In genomic region chr3:72487078-72487765, GRCh38 we compare ENCODE assay signal across 8 cellular contexts. TPM values are rescaled to one million over a fixed set of nuclear protein-coding genes. Genes with fewer than 3 reads are reported as not detected.
DNase-seq lines count a peak whose midpoint lies in the region; ATAC-seq and TF ChIP-seq lines count a peak whose summit lies in the region.

No MANE protein-coding gene starts in this region.

- H3K4me3 ChIP-seq in breast epithelium = no peak overlapping the region
- no peak overlapping the region for H3K4me3 ChIP-seq in muscle layer of duodenum (ENCODE audit: low read depth in 1 of 2, low read length in 2 of 2)
- H3K4me3 ChIP-seq in tibial nerve = no peak overlapping the region
- no peak overlapping the region for H3K4me3 ChIP-seq in CD8-positive, alpha-beta memory T cell (ENCODE audit: low read length)

- no peak for TF ChIP-seq CTCF in breast epithelium (IDR thresholded peaks at IDR 0.05)
- TF ChIP-seq CTCF in tibial nerve (IDR thresholded peaks at IDR 0.05) = no peak

- peaks cover 3 to 10% of the 10 kb centered on the region in 2 donors for H3K4me1 ChIP-seq in breast epithelium
- peaks cover 0 to 10% of the 10 kb centered on the region in 2 donors for H3K4me1 ChIP-seq in muscle layer of duodenum (ENCODE audit: control insufficient read depth in 1 of 2, insufficient read depth in 2 of 2, low read length in 2 of 2)
- peaks cover 0 to 64% (median 19%) of the 10 kb centered on the region in 4 donors for H3K4me1 ChIP-seq in tibial nerve
- H3K4me1 ChIP-seq in CD8-positive, alpha-beta memory T cell (ENCODE audit: insufficient read depth, low read length) = peaks cover 10% of the 10 kb centered on the region

- CTCF ChIA-PET in CD8-positive, alpha-beta memory T cell (lab: Charles Lee) = no interaction called here

- H3K27me3 Mint-ChIP-seq in CD8-positive, alpha-beta memory T cell = peaks cover 0 to 4% of the 10 kb centered on the region in 2 donors

- DNase-seq in Daoy (ENCODE audit: low read depth) (peak; percentile 83), LoVo (ENCODE audit: low spot score) (peak; percentile 78), breast epithelium (ENCODE audit: low spot score in 2 of 2) (peak; percentile 73 to 79), tibial nerve (ENCODE audit: low spot score in 2 of 2) (peak in 1 of 2 donors; percentile 54)
- DNase-seq in CD8-positive, alpha-beta memory T cell = no peak

- intact Hi-C loops in breast epithelium (cut with DNase I; ENCODE audit: low total_unique reads) = no loop called here

- WGBS in tibial nerve, 2 donors = 32 to 40% methylated on average over 11 of the region's 11 CpGs

- H3K4me1 Mint-ChIP-seq in CD8-positive, alpha-beta memory T cell = peaks cover 14 to 22% (median 18%) of the 10 kb centered on the region in 3 donors

- no peaks in the 10 kb centered on the region for H3K36me3 ChIP-seq in breast epithelium
- no peaks in the 10 kb centered on the region for H3K36me3 ChIP-seq in muscle layer of duodenum (ENCODE audit: control insufficient read depth in 1 of 2, insufficient read depth in 2 of 2, low read length in 2 of 2)
- H3K36me3 ChIP-seq in tibial nerve = no peaks in the 10 kb centered on the region
- H3K36me3 ChIP-seq in CD8-positive, alpha-beta memory T cell (ENCODE audit: insufficient read depth, low read length) = no peaks in the 10 kb centered on the region

- no peak overlapping the region for H3K4me3 Mint-ChIP-seq in CD8-positive, alpha-beta memory T cell

- POLR2A ChIA-PET in CD8-positive, alpha-beta memory T cell (lab: Charles Lee) = no interaction called here

- peaks cover 0 to 2% (median 0%) of the 10 kb centered on the region in 3 donors for H3K36me3 Mint-ChIP-seq in CD8-positive, alpha-beta memory T cell

- peak overlapping the region in 2 of 8 donors; percentile 28 to 69 for H3K27ac Mint-ChIP-seq in CD8-positive, alpha-beta memory T cell

- H3K27me3 ChIP-seq in breast epithelium (no peaks in the 10 kb centered on the region), muscle layer of duodenum (ENCODE audit: low read depth, low read length) (no peaks in the 10 kb centered on the region), tibial nerve (no peaks in the 10 kb centered on the region)
- H3K27me3 ChIP-seq in CD8-positive, alpha-beta memory T cell (ENCODE audit: insufficient read depth, low read length, poor library complexity, severe bottlenecking) = no peaks in the 10 kb centered on the region

- H3K27ac ChIP-seq in breast epithelium (peak overlapping the region in 1 of 2 donors; percentile 13), muscle layer of duodenum (ENCODE audit: low read length) (peak overlapping the region; percentile 60), tibial nerve (peak overlapping the region in 3 of 4 donors; percentile 6 to 76 (median 71))
- no peak overlapping the region for H3K27ac ChIP-seq in CD8-positive, alpha-beta memory T cell (ENCODE audit: low read depth, low read length)

- H3K9me3 ChIP-seq in breast epithelium = no peaks in the 10 kb centered on the region
- H3K9me3 ChIP-seq in muscle layer of duodenum (ENCODE audit: control insufficient read depth in 1 of 2, low read length in 2 of 2) = no peaks in the 10 kb centered on the region
- H3K9me3 ChIP-seq in tibial nerve = no peaks in the 10 kb centered on the region
- H3K9me3 ChIP-seq in CD8-positive, alpha-beta memory T cell (ENCODE audit: low read length) = no peaks in the 10 kb centered on the region

- no peaks in the 10 kb centered on the region for H3K9me3 Mint-ChIP-seq in CD8-positive, alpha-beta memory T cell

- TF ChIP-seq POLR2A in breast epithelium (IDR thresholded peaks at IDR 0.05) (no peak), tibial nerve (IDR thresholded peaks at IDR 0.05) (no peak)

- ATAC-seq in HG03457 (IDR thresholded peaks at IDR 0.05; ENCODE audit: unreplicated experiment) = no peak
- no peak for ATAC-seq in HG03565 (IDR thresholded peaks at IDR 0.05; ENCODE audit: unreplicated experiment)

- peak in 1 of 2 donors; percentile 55 for TF ChIP-seq EP300 in tibial nerve (IDR thresholded peaks at IDR 0.05)

RNA-seq across cellular contexts. Expression of gene RYBP, which starts 40.8 kb away (rescaled TPM):
- 2.6 and 3.9 TPM in 2 replicates for total RNA-seq in Daoy (2014; rRNA removed; shearing (Covaris generic))
- total RNA-seq in breast epithelium (10 to 100 TPM in 2 of 3 donors, 1 to 10 TPM in 1; 9.4 to 15.5 (median 11.8) TPM), tibial nerve (10 to 100 TPM in 3 of 4 donors, 1 to 10 TPM in 1; 9.3 to 14.6 (median 12.0) TPM)
- 10 to 100 TPM; 41.3 to 42.6 TPM for total RNA-seq in CD8-positive, alpha-beta memory T cell
- 1.8 TPM for polyA plus RNA-seq in CD8-positive, alpha-beta memory T cell

Comparison
In these comparisons a context has a peak if more than half of its experiments do, and no peak if none do; other contexts are left out.
1. DNase-seq: peak in Daoy (single experiment), LoVo (single experiment) and breast epithelium (2 of 2); none in CD8-positive, alpha-beta memory T cell (0 of 5).